ENCODE assay signal across 2 cellular contexts in genomic region chr5:150489358-150490295, GRCh38.
TF ChIP-seq lines count a peak whose summit lies in the region.

No MANE protein-coding gene starts in this region.

TF ChIP-seq in endothelial cell of umbilical vein, 7 proteins besides CTCF, POLR2A, EP300 and RAD21 (continued from another document):
- TF ChIP-seq MAX (IDR thresholded peaks at IDR 0.05; ENCODE audit: insufficient read depth, insufficient read length) (no peak), FOS (IDR thresholded peaks at IDR 0.05; ENCODE audit: borderline replicate concordance, insufficient read depth, low read length) (no peak), EZH2 (IDR thresholded peaks at IDR 0.05; ENCODE audit: borderline replicate concordance, low read depth, low read length, severe bottlenecking) (no peak), POLR2AphosphoS5 (IDR thresholded peaks at IDR 0.05; ENCODE audit: insufficient read depth, low read depth, low read length) (no peak)

TF ChIP-seq in HEK293T, 16 proteins besides CTCF, POLR2A, EP300 and RAD21 (continued from another document):
- TF ChIP-seq HDGF (IDR thresholded peaks at IDR 0.05; ENCODE audit: borderline replicate concordance): no peak
- TF ChIP-seq ELF4 (IDR thresholded peaks at IDR 0.05): no peak
- TF ChIP-seq TARDBP (IDR thresholded peaks at IDR 0.05): no peak
- no peak for TF ChIP-seq PKNOX1 (IDR thresholded peaks at IDR 0.05)
TF ChIP-seq in HEK293T: peak in this region for 0.
